ENCODE assay signal across 10 cellular contexts in genomic region chr1:12556368-12556930, GRCh38.
A peak's percentile ranks its signal among the peaks of the same experiment; 100 is the strongest.
DNase-seq lines count a peak whose midpoint lies in the region; ATAC-seq and TF ChIP-seq lines count a peak whose summit lies in the region.
"Had no signal": no experiment of that assay in that cellular context is flagged by ENCODE, and none has a peak within 500 bp of the region (broad histone marks: within the 10 kb centered on the region; RNA-seq: fewer than 3 reads in every experiment).

No MANE protein-coding gene starts in this region.

- H3K4me1 Mint-ChIP-seq in MCF 10A (ENCODE audit: insufficient read depth, unreplicated experiment): no peaks in the 10 kb centered on the region

- WGBS in esophagus, 2 donors: 37 to 44% methylated on average over 9 of the region's 9 CpGs
- WGBS in aorta, 2 donors: 2 to 4% methylated on average over 9 of the region's 9 CpGs

- H3K4me3 ChIP-seq in breast epithelium (no peak overlapping the region), esophagus (ENCODE audit: low read depth in 1 of 2, low read length in 2 of 2) (no peak overlapping the region), muscle layer of duodenum (ENCODE audit: low read depth in 1 of 2, low read length in 2 of 2) (no peak overlapping the region), aorta (ENCODE audit: low read length in 2 of 2) (no peak overlapping the region)

- peaks cover 4% of the 10 kb centered on the region for H3K36me3 Mint-ChIP-seq in MCF 10A (ENCODE audit: insufficient read depth, unreplicated experiment)
- H3K36me3 Mint-ChIP-seq: CD14-positive monocyte had no signal

- H3K9me3 Mint-ChIP-seq in MCF 10A (ENCODE audit: unreplicated experiment): no peaks in the 10 kb centered on the region

- BruUV-seq in MCF 10A (replicated peaks; lab: Mats Ljungman, UMichigan): no TSS peak

- CTCF ChIA-PET in MCF 10A (lab: Yijun Ruan, JAX): no interaction called here

- H3K27ac ChIP-seq in breast epithelium (peak overlapping the region; percentile 93 to 94), esophagus (ENCODE audit: low read depth in 2 of 2, low read length in 1 of 2) (peak overlapping the region; percentile 75 to 77), muscle layer of duodenum (ENCODE audit: low read length) (peak overlapping the region; percentile 72), aorta (ENCODE audit: low read depth in 1 of 2, low read length in 2 of 2) (peak overlapping the region; percentile 36 to 92)

- ATAC-seq in aorta (ENCODE audit: low FRiP score) (peak; percentile 79), GM19467 (IDR thresholded peaks at IDR 0.05; ENCODE audit: unreplicated experiment) (no peak)

- H3K27me3 ChIP-seq in breast epithelium (no peaks in the 10 kb centered on the region), esophagus (ENCODE audit: control insufficient read depth in 1 of 2, insufficient read depth in 2 of 2, low read length in 2 of 2) (no peaks in the 10 kb centered on the region), muscle layer of duodenum (ENCODE audit: low read depth, low read length) (no peaks in the 10 kb centered on the region), aorta (ENCODE audit: control insufficient read depth in 1 of 2, insufficient read depth in 2 of 2, low read length in 1 of 2) (no peaks in the 10 kb centered on the region)

- POLR2A ChIA-PET in MCF 10A (lab: Yijun Ruan, JAX): no interaction called here

- TF ChIP-seq POLR2A in breast epithelium (IDR thresholded peaks at IDR 0.05): no peak

- TF ChIP-seq CTCF in breast epithelium (IDR thresholded peaks at IDR 0.05) (no peak), MCF 10A (IDR thresholded peaks at IDR 0.05; ENCODE audit: unreplicated experiment) (no peak)

- H3K4me1 ChIP-seq in breast epithelium: no peaks in the 10 kb centered on the region
- peaks cover 3 to 6% of the 10 kb centered on the region in 2 donors for H3K4me1 ChIP-seq in esophagus (ENCODE audit: control insufficient read depth in 2 of 2, insufficient read depth in 2 of 2, low read length in 1 of 2)
- H3K4me1 ChIP-seq in muscle layer of duodenum (ENCODE audit: control insufficient read depth in 1 of 2, insufficient read depth in 2 of 2, low read length in 2 of 2): peaks cover 0 to 17% of the 10 kb centered on the region in 2 donors
- H3K4me1 ChIP-seq in aorta (ENCODE audit: control insufficient read depth in 1 of 2, insufficient read depth in 2 of 2, low read length in 2 of 2): no peaks in the 10 kb centered on the region

- peak; percentile 68 to 86 for DNase-seq in breast epithelium (ENCODE audit: low spot score in 2 of 2)
- DNase-seq in MCF 10A (ENCODE audit: unreplicated experiment): no peak
- peak; percentile 71 to 78 for DNase-seq in aorta
- no peak for DNase-seq in activated CD8-positive, alpha-beta memory T cell treated with anti-CD3 and anti-CD28 coated beads, Interleukin-2, amount 50 U/mL, for 48 hours
- no peak for DNase-seq in NK-92 treated with Interleukin-12 subunit alpha and Interleukin-12 subunit beta, amount 100 ng/mL, for 24 hours (lab: John Stamatoyannopoulos, UW)
- DNase-seq: effector memory CD4-positive, alpha-beta T cell had no signal

- H3K27ac Mint-ChIP-seq in MCF 10A (ENCODE audit: low read depth, unreplicated experiment): no peak overlapping the region

- H3K27me3 Mint-ChIP-seq in MCF 10A (ENCODE audit: insufficient read depth, unreplicated experiment): peaks cover 14% of the 10 kb centered on the region

- intact Hi-C loops in breast epithelium (cut with DNase I; ENCODE audit: low total_unique reads) (no loop called here), MCF 10A (cut with micrococcal nuclease) (no loop called here), aorta (cut with DNase I) (loop anchor here (5.0 kb wide), 2 partner anchors 36 to 61 kb away; partner anchors contain the start of gene DHRS3 (in 2 of the 2))

- no peak overlapping the region for H3K4me3 Mint-ChIP-seq in MCF 10A (ENCODE audit: unreplicated experiment)
- H3K4me3 Mint-ChIP-seq: CD14-positive monocyte had no signal

- H3K36me3 ChIP-seq in breast epithelium (no peaks in the 10 kb centered on the region), esophagus (ENCODE audit: control insufficient read depth in 2 of 2, insufficient read depth in 2 of 2, low read length in 1 of 2) (no peaks in the 10 kb centered on the region), muscle layer of duodenum (ENCODE audit: control insufficient read depth in 1 of 2, insufficient read depth in 2 of 2, low read length in 2 of 2) (no peaks in the 10 kb centered on the region), aorta (ENCODE audit: control insufficient read depth in 1 of 2, insufficient read depth in 2 of 2, low read length in 1 of 2) (no peaks in the 10 kb centered on the region)

- H3K9me3 ChIP-seq in breast epithelium (no peaks in the 10 kb centered on the region), esophagus (ENCODE audit: control insufficient read depth in 2 of 2, insufficient read depth in 1 of 2, low read depth in 1 of 2, low read length in 1 of 2) (peaks cover 0 to 2% of the 10 kb centered on the region in 2 donors), muscle layer of duodenum (ENCODE audit: control insufficient read depth in 1 of 2, low read length in 2 of 2) (no peaks in the 10 kb centered on the region), aorta (ENCODE audit: control insufficient read depth, low read length) (no peaks in the 10 kb centered on the region)

Comparison
In these comparisons a context has a peak if more than half of its experiments do, and no peak if none do; other contexts are left out.
1. DNase-seq: peak in breast epithelium (2 of 2) and aorta (2 of 2); none in MCF 10A (single experiment), activated CD8-positive, alpha-beta memory T cell treated with anti-CD3 and anti-CD28 coated beads, Interleukin-2, amount 50 U/mL, for 48 hours (single experiment) and NK-92 treated with Interleukin-12 subunit alpha and Interleukin-12 subunit beta, amount 100 ng/mL, for 24 hours (single experiment).
2. intact Hi-C loops: an anchor here in aorta (5.0 kb wide); none called in breast epithelium and MCF 10A.
3. Peak in every context shown above with its lines, with median percentiles within 50 percentile points of each other: H3K27ac ChIP-seq.